Comparison of ENCODE assay signal across 8 cellular contexts in the genomic region with DNA sequence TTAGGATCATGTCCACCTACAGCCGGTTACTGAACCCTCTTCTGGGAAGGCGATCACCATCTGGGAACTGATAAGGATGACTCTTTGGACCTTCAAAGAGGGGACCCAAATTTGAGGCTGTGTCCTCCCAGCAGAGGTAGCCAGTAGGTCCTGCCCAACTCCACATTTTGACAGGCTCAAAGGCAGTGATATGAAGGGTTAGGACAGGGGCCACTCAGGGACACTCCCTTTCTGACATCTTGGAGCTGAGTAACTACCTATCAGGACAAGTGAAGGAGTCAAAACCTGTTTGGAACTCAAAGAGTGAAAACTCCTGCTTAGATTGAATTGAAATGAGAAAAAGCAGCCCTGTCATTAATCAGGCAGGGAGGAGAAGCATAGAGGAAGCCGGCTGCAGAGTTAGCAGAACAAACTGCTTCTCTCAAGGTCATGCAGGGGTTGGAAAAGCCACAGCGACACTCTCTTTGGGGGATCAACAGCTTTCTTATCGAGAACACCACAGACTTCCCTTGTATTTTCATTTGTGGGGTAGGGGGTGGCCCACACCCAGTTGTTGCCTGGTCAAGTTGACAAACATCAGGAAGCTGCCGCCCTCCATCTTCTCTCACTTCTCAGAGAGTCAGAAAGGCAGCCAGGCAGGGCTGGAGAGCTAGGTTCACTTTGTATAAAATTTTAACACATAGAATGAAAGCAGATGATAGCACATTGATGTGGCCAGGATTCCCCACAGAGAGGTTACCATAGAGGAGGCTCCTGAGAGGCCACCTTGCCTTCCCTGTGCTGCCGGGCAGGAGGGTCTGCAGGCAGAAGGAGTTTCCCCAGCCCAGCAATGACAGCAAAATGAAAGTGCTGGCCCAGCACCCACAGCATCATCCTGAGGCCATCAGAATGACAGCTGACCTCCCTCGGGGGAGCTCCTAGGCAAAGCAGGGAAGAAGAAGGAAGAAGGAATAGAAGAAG. TPM values are rescaled to one million over a fixed set of nuclear protein-coding genes. Genes with fewer than 3 reads are reported as not detected.
DNase-seq lines count a peak whose midpoint lies in the region; ATAC-seq, FAIRE-seq and TF ChIP-seq lines count a peak whose summit lies in the region.

No MANE protein-coding gene starts in this region.

- no peaks in the 10 kb centered on the region for H3K36me3 ChIP-seq in naive thymus-derived CD4-positive, alpha-beta T cell (ENCODE audit: control insufficient read depth in 2 of 3, insufficient read depth in 3 of 3, low read length in 3 of 3)
- no peaks in the 10 kb centered on the region for H3K36me3 ChIP-seq in small intestine (ENCODE audit: control insufficient read depth in 2 of 2, insufficient read depth in 2 of 2, low read length in 2 of 2)

- WGBS in small intestine, 3 donors: 54 to 57% (median 57%) methylated on average over 8 of the region's 8 CpGs

- no peak overlapping the region for H3K27ac ChIP-seq in naive thymus-derived CD4-positive, alpha-beta T cell (ENCODE audit: low read depth, low read length)
- H3K27ac ChIP-seq in small intestine (ENCODE audit: low read depth in 1 of 2, low read length in 1 of 2): peak overlapping the region in 1 of 2 donors; percentile 0

- CTCF ChIA-PET in activated CD4-positive, alpha-beta memory T cell treated with anti-CD3 and anti-CD28 coated beads, Interleukin-2, amount 10 ng/mL, durations not matched to agents 7 days and 5 days (lab: Charles Lee): interaction anchor here (1.2 to 1.7 kb wide), 4 partner anchors 10 to 145 kb away, joined by 4 to 12 read pairs (median 7); a partner anchor contains a TSS
- CTCF ChIA-PET in naive thymus-derived CD4-positive, alpha-beta T cell (lab: Charles Lee): no interaction called here

- POLR2A ChIA-PET in activated CD4-positive, alpha-beta memory T cell treated with anti-CD3 and anti-CD28 coated beads, Interleukin-2, amount 10 ng/mL, durations not matched to agents 7 days and 5 days (lab: Charles Lee): interaction anchor here (0.7 to 3.0 kb wide), 8 partner anchors 10 to 234 kb away, joined by 3 to 30 read pairs (median 4); a partner anchor contains a TSS
- POLR2A ChIA-PET in naive thymus-derived CD4-positive, alpha-beta T cell (lab: Charles Lee): no interaction called here

- H3K4me3 Mint-ChIP-seq in activated CD4-positive, alpha-beta memory T cell treated with anti-CD3 and anti-CD28 coated beads, Interleukin-2, amount 10 ng/mL, durations not matched to agents 7 days and 5 days: peak overlapping the region; percentile 49
- H3K4me3 Mint-ChIP-seq in naive thymus-derived CD4-positive, alpha-beta T cell: peak overlapping the region in 8 of 10 donors; percentile 1 to 67 (median 38)
- no peak overlapping the region for H3K4me3 Mint-ChIP-seq in HFFc6

- peak overlapping the region; percentile 95 for H3K27ac Mint-ChIP-seq in activated CD4-positive, alpha-beta memory T cell treated with anti-CD3 and anti-CD28 coated beads, Interleukin-2, amount 10 ng/mL, durations not matched to agents 7 days and 5 days
- H3K27ac Mint-ChIP-seq in naive thymus-derived CD4-positive, alpha-beta T cell: peak overlapping the region; percentile 39 to 96 (median 71)
- H3K27ac Mint-ChIP-seq in HFFc6: no peak overlapping the region

- TF ChIP-seq CTCF in HFFc6 (IDR thresholded peaks at IDR 0.05): no peak

- H3K4me1 Mint-ChIP-seq in activated CD4-positive, alpha-beta memory T cell treated with anti-CD3 and anti-CD28 coated beads, Interleukin-2, amount 10 ng/mL, durations not matched to agents 7 days and 5 days: peaks cover 66% of the 10 kb centered on the region
- H3K4me1 Mint-ChIP-seq in naive thymus-derived CD4-positive, alpha-beta T cell: peaks cover 9 to 69% (median 25%) of the 10 kb centered on the region in 7 donors
- H3K4me1 Mint-ChIP-seq in HFFc6 (ENCODE audit: low read depth): peaks cover 31% of the 10 kb centered on the region

- peaks cover 34% of the 10 kb centered on the region for H3K36me3 Mint-ChIP-seq in activated CD4-positive, alpha-beta memory T cell treated with anti-CD3 and anti-CD28 coated beads, Interleukin-2, amount 10 ng/mL, durations not matched to agents 7 days and 5 days (ENCODE audit: low read depth)
- H3K36me3 Mint-ChIP-seq in naive thymus-derived CD4-positive, alpha-beta T cell: peaks cover 5 to 32% (median 15%) of the 10 kb centered on the region in 5 donors
- H3K36me3 Mint-ChIP-seq in HFFc6 (ENCODE audit: low read depth): peaks cover 13% of the 10 kb centered on the region

- H3K9me3 Mint-ChIP-seq in activated CD4-positive, alpha-beta memory T cell treated with anti-CD3 and anti-CD28 coated beads, Interleukin-2, amount 10 ng/mL, durations not matched to agents 7 days and 5 days: peaks cover 5% of the 10 kb centered on the region
- H3K9me3 Mint-ChIP-seq in naive thymus-derived CD4-positive, alpha-beta T cell: peaks cover 0 to 5% (median 0%) of the 10 kb centered on the region in 11 donors
- peaks cover 5% of the 10 kb centered on the region for H3K9me3 Mint-ChIP-seq in HFFc6

- DNase-seq in activated CD4-positive, alpha-beta memory T cell treated with anti-CD3 and anti-CD28 coated beads, Interleukin-2, amount 10 ng/mL, durations not matched to agents 7 days and 5 days: peak; percentile 62
- peak in 2 of 9 donors; percentile 2 to 41 for DNase-seq in naive thymus-derived CD4-positive, alpha-beta T cell
- DNase-seq in HFFc6 (no peak), ureter (ENCODE audit: low spot score) (no peak), small intestine (no peak)

- intact Hi-C loops in naive thymus-derived CD4-positive, alpha-beta T cell (cut with micrococcal nuclease): loop anchor here in 1 of 2 donors (1.0 to 10.0 kb wide), 4 partner anchors 47 to 234 kb away; a partner anchor contains a TSS

- no peaks in the 10 kb centered on the region for H3K9me3 ChIP-seq in naive thymus-derived CD4-positive, alpha-beta T cell (ENCODE audit: control insufficient read depth in 2 of 3, low read length in 3 of 3)
- H3K9me3 ChIP-seq in small intestine (ENCODE audit: control insufficient read depth, low read depth): no peaks in the 10 kb centered on the region

- no peak for FAIRE-seq in small intestine (lab: Jason Lieb, UNC)

- no peaks in the 10 kb centered on the region for H3K27me3 ChIP-seq in naive thymus-derived CD4-positive, alpha-beta T cell (ENCODE audit: control insufficient read depth in 2 of 2, insufficient read depth in 2 of 2, low read length in 2 of 2)
- no peaks in the 10 kb centered on the region for H3K27me3 ChIP-seq in small intestine (ENCODE audit: control insufficient read depth in 2 of 2, insufficient read depth in 2 of 2, low read length in 2 of 2)

- H3K4me3 ChIP-seq in naive thymus-derived CD4-positive, alpha-beta T cell (ENCODE audit: low read length): no peak overlapping the region
- no peak overlapping the region for H3K4me3 ChIP-seq in small intestine (ENCODE audit: low read depth in 1 of 2, low read length in 2 of 2)

- peaks cover 0 to 16% of the 10 kb centered on the region in 2 donors for H3K4me1 ChIP-seq in naive thymus-derived CD4-positive, alpha-beta T cell (ENCODE audit: control insufficient read depth in 2 of 2, insufficient read depth in 2 of 2, low read length in 2 of 2)
- H3K4me1 ChIP-seq in small intestine (ENCODE audit: control insufficient read depth in 2 of 2, insufficient read depth in 1 of 2, low read depth in 1 of 2, low read length in 1 of 2): peaks cover 0 to 5% of the 10 kb centered on the region in 2 donors

- ATAC-seq in GM18511 (IDR thresholded peaks at IDR 0.05; ENCODE audit: unreplicated experiment) (peak; percentile 62), HG02642 (IDR thresholded peaks at IDR 0.05; ENCODE audit: poor library complexity, unreplicated experiment) (peak; percentile 49), HG03378 (IDR thresholded peaks at IDR 0.05; ENCODE audit: unreplicated experiment) (no peak)
- peak; percentile 71 for ATAC-seq in naive thymus-derived CD4-positive, alpha-beta T cell

- H3K27me3 Mint-ChIP-seq in activated CD4-positive, alpha-beta memory T cell treated with anti-CD3 and anti-CD28 coated beads, Interleukin-2, amount 10 ng/mL, durations not matched to agents 7 days and 5 days: no peaks in the 10 kb centered on the region
- H3K27me3 Mint-ChIP-seq in naive thymus-derived CD4-positive, alpha-beta T cell: peaks cover 0 to 4% (median 0%) of the 10 kb centered on the region in 5 donors
- H3K27me3 Mint-ChIP-seq in HFFc6 (ENCODE audit: insufficient read depth): no peaks in the 10 kb centered on the region

RNA-seq across cellular contexts. Expression of a gene that starts 47.6 kb away (rescaled TPM):
- total RNA-seq in activated CD4-positive, alpha-beta memory T cell treated with anti-CD3 and anti-CD28 coated beads, Interleukin-2, amount 10 ng/mL, durations not matched to agents 7 days and 5 days: 10 to 100 TPM; 13.9 to 14.3 TPM
- 10 to 100 TPM in 2 of 5 experiments, 1 to 10 TPM in 3; 2.0 to 16.2 (median 4.4) TPM for total RNA-seq in naive thymus-derived CD4-positive, alpha-beta T cell
- polyA plus RNA-seq in naive thymus-derived CD4-positive, alpha-beta T cell: 1 to 10 TPM; 1.1 to 1.2 TPM
- total RNA-seq in HFFc6 (2021; fragmentation: NEBNext Ultra II Directional; extraction: Animal tissue kit (Norgen Biotek cat#: 25700)): 1 to 10 TPM; 2.3 to 4.0 (median 2.7) TPM
- total RNA-seq in ureter: 20.2 TPM
- polyA plus RNA-seq in small intestine: 1 to 10 TPM in 1 of 3 donors, not detected in 2; 1.6 TPM
